Comparison of ENCODE assay signal across 23 cellular contexts in genomic region chr11:124307093-124307492, GRCh38. TPM values are rescaled to one million over a fixed set of nuclear protein-coding genes. Genes with fewer than 3 reads are reported as not detected.
DNase-seq lines count a peak whose midpoint lies in the region; ATAC-seq, FAIRE-seq and TF ChIP-seq lines count a peak whose summit lies in the region.
"Had no signal": no experiment of that assay in that cellular context is flagged by ENCODE, and none has a peak within 500 bp of the region (broad histone marks: within the 10 kb centered on the region; RNA-seq: fewer than 3 reads in every experiment).

No MANE protein-coding gene starts in this region.

- H3K27ac ChIP-seq in liver (ENCODE audit: low read depth in 1 of 2, low read length in 2 of 2), result no peak overlapping the region
- no peak overlapping the region for H3K27ac ChIP-seq in HepG2 (ENCODE audit: extremely low read length, insufficient read depth, low read length)
- no peak overlapping the region for H3K27ac ChIP-seq in upper lobe of right lung
- H3K27ac ChIP-seq: 22Rv1, A549, C4-2B, GM23248 had no signal

- H3K4me3 ChIP-seq in liver (ENCODE audit: low read depth in 1 of 3, low read length in 3 of 3), result no peak overlapping the region
- no peak overlapping the region for H3K4me3 ChIP-seq in HepG2 (replicated peaks in 1 of 3; ENCODE audit: insufficient read depth in 1 of 3, low read depth in 2 of 3, low read length in 3 of 3)
- H3K4me3 ChIP-seq in mucosa of descending colon, result no peak overlapping the region
- H3K4me3 ChIP-seq in upper lobe of right lung, result no peak overlapping the region
- H3K4me3 ChIP-seq: A549, GM23248 had no signal

- H3K36me3 ChIP-seq in liver (ENCODE audit: control insufficient read depth in 4 of 4, insufficient read depth in 3 of 4, low read depth in 1 of 4, low read length in 3 of 4), result no peaks in the 10 kb centered on the region
- no peaks in the 10 kb centered on the region for H3K36me3 ChIP-seq in HepG2 (replicated peaks in 1 of 2; ENCODE audit: control insufficient read depth in 1 of 2, insufficient read depth in 2 of 2, low read length in 2 of 2)
- H3K36me3 ChIP-seq in mucosa of descending colon (ENCODE audit: low read depth), result no peaks in the 10 kb centered on the region
- no peaks in the 10 kb centered on the region for H3K36me3 ChIP-seq in upper lobe of right lung

- no peak for TF ChIP-seq POLR2A in HepG2 (IDR thresholded peaks at IDR 0.05; ENCODE audit: insufficient read depth in 1 of 2, low read depth in 2 of 2, low read length in 2 of 2)

- intact Hi-C loops in HepG2 (cut with micrococcal nuclease; ENCODE audit: unreplicated experiment), result no loop called here
- intact Hi-C loops in left colon (cut with DNase I, micrococcal nuclease), result no loop called here
- intact Hi-C loops in mucosa of descending colon (cut with DNase I, micrococcal nuclease), result no loop called here
- intact Hi-C loops in upper lobe of right lung (cut with DNase I), result no loop called here

- TF ChIP-seq EP300 in HepG2 (IDR thresholded peaks at IDR 0.05; ENCODE audit: low read depth in 2 of 2, low read length in 2 of 2), result no peak
- no peak for TF ChIP-seq EP300 in HepG2 (CRISPR knock-in tag; IDR thresholded peaks at IDR 0.05; ENCODE audit: borderline replicate concordance)

- no peaks in the 10 kb centered on the region for H3K79me2 ChIP-seq in HepG2 (ENCODE audit: insufficient read depth, low read length)

- H3K9me3 ChIP-seq in liver (ENCODE audit: control insufficient read depth in 4 of 4, low read length in 3 of 4), result no peaks in the 10 kb centered on the region
- H3K9me3 ChIP-seq in HepG2 (ENCODE audit: low read length), result no peaks in the 10 kb centered on the region
- no peaks in the 10 kb centered on the region for H3K9me3 ChIP-seq in mucosa of descending colon
- no peaks in the 10 kb centered on the region for H3K9me3 ChIP-seq in upper lobe of right lung
- H3K9me3 ChIP-seq: A549, Caco-2 had no signal

- H3K4me1 ChIP-seq in liver (ENCODE audit: control insufficient read depth in 4 of 4, insufficient read depth in 4 of 4, low read length in 3 of 4), result peaks cover 0 to 12% (median 4%) of the 10 kb centered on the region in 4 donors
- H3K4me1 ChIP-seq in HepG2 (ENCODE audit: insufficient read depth, low read length), result no peaks in the 10 kb centered on the region
- H3K4me1 ChIP-seq in mucosa of descending colon (ENCODE audit: low read depth), result no peaks in the 10 kb centered on the region
- no peaks in the 10 kb centered on the region for H3K4me1 ChIP-seq in upper lobe of right lung
- H3K4me1 ChIP-seq: A549, Caco-2 had no signal

- no peak for FAIRE-seq in HepG2 (lab: Jason Lieb, UNC)
- FAIRE-seq: A549, D721Med, GM12892, GM18507, HTR-8/SVneo had no signal

- no peaks in the 10 kb centered on the region for H3K27me3 ChIP-seq in liver (ENCODE audit: control insufficient read depth in 4 of 4, insufficient read depth in 4 of 4, low read length in 3 of 4)
- no peaks in the 10 kb centered on the region for H3K27me3 ChIP-seq in HepG2 (ENCODE audit: control insufficient read depth in 1 of 2, insufficient read depth in 2 of 2, low read length in 2 of 2)
- no peaks in the 10 kb centered on the region for H3K27me3 ChIP-seq in upper lobe of right lung

- TF ChIP-seq RAD21 in liver (IDR thresholded peaks at IDR 0.05) (no peak), HepG2 (CRISPR knock-in tag; IDR thresholded peaks at IDR 0.05) (no peak)

- CTCF ChIA-PET in HepG2 (lab: Yijun Ruan, JAX; ENCODE audit: low intra/inter-chr PET ratio, low total read pairs), result no interaction called here

- in situ Hi-C loops in HepG2 (cut with HindIII; ENCODE audit: extremely low pct_ligation_motif_present, low pct_unique_long_range_greater_than_20kb), result no loop called here

- no peak overlapping the region for H3K4me2 ChIP-seq in HepG2 (ENCODE audit: low read depth, low read length)
- H3K4me2 ChIP-seq: A549 had no signal

- H3K9ac ChIP-seq in liver (ENCODE audit: low read depth in 1 of 2, low read length in 2 of 2), result no peak overlapping the region
- no peak overlapping the region for H3K9ac ChIP-seq in HepG2 (ENCODE audit: insufficient read depth, low read depth, low read length)
- H3K9ac ChIP-seq: GM23248 had no signal

- no TSS peak for BruUV-seq in HepG2 (replicated peaks; lab: Mats Ljungman, UMichigan)

- POLR2A ChIA-PET in HepG2 (lab: Yijun Ruan, JAX), result no interaction called here

- DNase-seq in HepG2 (ENCODE audit: low spot score) (no peak), left colon (no peak), mucosa of descending colon (no peak), midbrain (lab: John Stamatoyannopoulos, UW) (no peak), upper lobe of right lung (no peak), RPMI8226 (no peak)
- DNase-seq: AML-193; Caco-2; CD4-positive, alpha-beta T cell; DMS79; GDM1; GM23248; H7 had no signal

- TF ChIP-seq CTCF in liver (IDR thresholded peaks at IDR 0.05; ENCODE audit: low read depth, low read length, missing input control) (no peak), HepG2 (CRISPR knock-in tag; IDR thresholded peaks at IDR 0.05) (no peak), mucosa of descending colon (IDR thresholded peaks at IDR 0.05) (no peak), upper lobe of right lung (IDR thresholded peaks at IDR 0.05) (no peak)

- no peaks in the 10 kb centered on the region for H4K20me1 ChIP-seq in HepG2 (ENCODE audit: insufficient read depth, low read length)

- ATAC-seq in HepG2 (no peak), left colon (peak; percentile 26), mucosa of descending colon (peak; percentile 34), upper lobe of right lung (no peak)
- ATAC-seq: A549 had no signal

- H2AFZ ChIP-seq in HepG2 (ENCODE audit: low read length), result no peak overlapping the region
- H2AFZ ChIP-seq: GM23248 had no signal

RNA-seq across cellular contexts. Expression of gene OR8D1, which starts 6.7 kb away (rescaled TPM):
- total RNA-seq in liver, result not detected
- polyA plus RNA-seq in liver, result not detected
- total RNA-seq in HepG2 (2016; rRNA removed; fragmentation: Illumina TruSeq; extraction: Trizol), result not detected in 2 replicates
- total RNA-seq in HepG2 (2016; cell fraction: cytosol; rRNA removed; fragmentation: Illumina TruSeq; extraction: Trizol; ENCODE audit: low read depth), result not detected in 2 replicates
- total RNA-seq in HepG2 (2016; cell fraction: insoluble cytoplasmic fraction; rRNA removed; fragmentation: Illumina TruSeq; extraction: Trizol), result not detected in 2 replicates
- not detected in 2 replicates for total RNA-seq in HepG2 (2016; cell fraction: membrane; rRNA removed; fragmentation: Illumina TruSeq; extraction: Trizol)
- total RNA-seq in HepG2 (2016; cell fraction: nucleus; rRNA removed; fragmentation: Illumina TruSeq; extraction: Trizol), result not detected in 2 replicates
- polyA plus RNA-seq in HepG2 (2011; rRNA removed), result not detected in 2 replicates
- not detected in 2 replicates for polyA plus RNA-seq in HepG2 (2011; cell fraction: cytosol; rRNA removed)
- polyA plus RNA-seq in HepG2 (2011; cell fraction: nucleus; rRNA removed), result not detected in 2 replicates
- not detected in 2 replicates for polyA plus RNA-seq in HepG2 (2012)
- not detected in 2 replicates for polyA plus RNA-seq in HepG2 (2016; cell fraction: cytosol; fragmentation: Illumina TruSeq; extraction: Trizol; ENCODE audit: low read depth)
- not detected in 2 replicates for polyA plus RNA-seq in HepG2 (2016; cell fraction: insoluble cytoplasmic fraction; fragmentation: Illumina TruSeq; extraction: Trizol; ENCODE audit: low read depth)
- not detected in 2 replicates for polyA plus RNA-seq in HepG2 (2016; cell fraction: membrane; fragmentation: Illumina TruSeq; extraction: Trizol; ENCODE audit: low read depth)
- polyA plus RNA-seq in HepG2 (2016; cell fraction: nucleus; fragmentation: Illumina TruSeq; extraction: Trizol; ENCODE audit: insufficient read depth, low read depth), result not detected in 2 replicates
- 1.2 TPM in 1 of 2 replicates, not detected in the other for polyA minus RNA-seq in HepG2 (2011; rRNA and poly(A)+ RNA removed; ENCODE audit: low replicate concordance)
- not detected in 2 replicates for polyA minus RNA-seq in HepG2 (2011; cell fraction: cytosol; rRNA and poly(A)+ RNA removed)
- not detected in 2 replicates for polyA minus RNA-seq in HepG2 (2011; cell fraction: nucleus; rRNA and poly(A)+ RNA removed)
- total RNA-seq in left colon, result not detected
- total RNA-seq in mucosa of descending colon, result under 1 TPM in 1 of 3 donors, not detected in 2; 0.29 TPM
- total RNA-seq in upper lobe of right lung, result not detected
- total RNA-seq: Caco-2; CD4-positive, alpha-beta T cell; Daoy; GM23248; H7 had no signal
- polyA plus RNA-seq: A549, BJ, GM23248 had no signal

RNA-seq across cellular contexts. Expression of gene OR8D2, which starts 12.9 kb away (rescaled TPM):
- total RNA-seq in liver, result not detected
- polyA plus RNA-seq in liver, result not detected
- not detected in 2 replicates for total RNA-seq in HepG2 (2016; rRNA removed; fragmentation: Illumina TruSeq; extraction: Trizol)
- not detected in 2 replicates for total RNA-seq in HepG2 (2016; cell fraction: cytosol; rRNA removed; fragmentation: Illumina TruSeq; extraction: Trizol; ENCODE audit: low read depth)
- total RNA-seq in HepG2 (2016; cell fraction: insoluble cytoplasmic fraction; rRNA removed; fragmentation: Illumina TruSeq; extraction: Trizol), result not detected in 2 replicates
- not detected in 2 replicates for total RNA-seq in HepG2 (2016; cell fraction: membrane; rRNA removed; fragmentation: Illumina TruSeq; extraction: Trizol)
- not detected in 2 replicates for total RNA-seq in HepG2 (2016; cell fraction: nucleus; rRNA removed; fragmentation: Illumina TruSeq; extraction: Trizol)
- not detected in 2 replicates for polyA plus RNA-seq in HepG2 (2011; rRNA removed)
- polyA plus RNA-seq in HepG2 (2011; cell fraction: cytosol; rRNA removed), result not detected in 2 replicates
- not detected in 2 replicates for polyA plus RNA-seq in HepG2 (2011; cell fraction: nucleus; rRNA removed)
- not detected in 2 replicates for polyA plus RNA-seq in HepG2 (2012)
- polyA plus RNA-seq in HepG2 (2016; cell fraction: cytosol; fragmentation: Illumina TruSeq; extraction: Trizol; ENCODE audit: low read depth), result not detected in 2 replicates
- polyA plus RNA-seq in HepG2 (2016; cell fraction: insoluble cytoplasmic fraction; fragmentation: Illumina TruSeq; extraction: Trizol; ENCODE audit: low read depth), result not detected in 2 replicates
- polyA plus RNA-seq in HepG2 (2016; cell fraction: membrane; fragmentation: Illumina TruSeq; extraction: Trizol; ENCODE audit: low read depth), result not detected in 2 replicates
- polyA plus RNA-seq in HepG2 (2016; cell fraction: nucleus; fragmentation: Illumina TruSeq; extraction: Trizol; ENCODE audit: insufficient read depth, low read depth), result not detected in 2 replicates
- not detected in 2 replicates for polyA minus RNA-seq in HepG2 (2011; rRNA and poly(A)+ RNA removed; ENCODE audit: low replicate concordance)
- polyA minus RNA-seq in HepG2 (2011; cell fraction: cytosol; rRNA and poly(A)+ RNA removed), result not detected in 2 replicates
- not detected in 2 replicates for polyA minus RNA-seq in HepG2 (2011; cell fraction: nucleus; rRNA and poly(A)+ RNA removed)
- not detected for total RNA-seq in left colon
- not detected for total RNA-seq in mucosa of descending colon
- not detected for total RNA-seq in upper lobe of right lung
- total RNA-seq: Caco-2; CD4-positive, alpha-beta T cell; Daoy; GM23248; H7 had no signal
- polyA plus RNA-seq: A549, BJ, GM23248 had no signal

RNA-seq across cellular contexts. Expression of gene OR8G5, which starts 50.9 kb away (rescaled TPM):
- total RNA-seq in liver (not detected), HepG2 (2016; rRNA removed; fragmentation: Illumina TruSeq; extraction: Trizol) (not detected in 2 replicates), left colon (not detected), mucosa of descending colon (not detected), upper lobe of right lung (0.58 TPM)
- polyA plus RNA-seq in liver (not detected), HepG2 (2011; rRNA removed) (not detected in 2 replicates)
- not detected in 2 replicates for total RNA-seq in HepG2 (2016; cell fraction: cytosol; rRNA removed; fragmentation: Illumina TruSeq; extraction: Trizol; ENCODE audit: low read depth)
- not detected in 2 replicates for total RNA-seq in HepG2 (2016; cell fraction: insoluble cytoplasmic fraction; rRNA removed; fragmentation: Illumina TruSeq; extraction: Trizol)
- total RNA-seq in HepG2 (2016; cell fraction: membrane; rRNA removed; fragmentation: Illumina TruSeq; extraction: Trizol), result not detected in 2 replicates
- not detected in 2 replicates for total RNA-seq in HepG2 (2016; cell fraction: nucleus; rRNA removed; fragmentation: Illumina TruSeq; extraction: Trizol)
- not detected in 2 replicates for polyA plus RNA-seq in HepG2 (2011; cell fraction: cytosol; rRNA removed)
- polyA plus RNA-seq in HepG2 (2011; cell fraction: nucleus; rRNA removed), result not detected in 2 replicates
- not detected in 2 replicates for polyA plus RNA-seq in HepG2 (2012)
- not detected in 2 replicates for polyA plus RNA-seq in HepG2 (2016; cell fraction: cytosol; fragmentation: Illumina TruSeq; extraction: Trizol; ENCODE audit: low read depth)
- not detected in 2 replicates for polyA plus RNA-seq in HepG2 (2016; cell fraction: insoluble cytoplasmic fraction; fragmentation: Illumina TruSeq; extraction: Trizol; ENCODE audit: low read depth)
- polyA plus RNA-seq in HepG2 (2016; cell fraction: membrane; fragmentation: Illumina TruSeq; extraction: Trizol; ENCODE audit: low read depth), result not detected in 2 replicates
- polyA plus RNA-seq in HepG2 (2016; cell fraction: nucleus; fragmentation: Illumina TruSeq; extraction: Trizol; ENCODE audit: insufficient read depth, low read depth), result not detected in 2 replicates
- not detected in 2 replicates for polyA minus RNA-seq in HepG2 (2011; rRNA and poly(A)+ RNA removed; ENCODE audit: low replicate concordance)
- not detected in 2 replicates for polyA minus RNA-seq in HepG2 (2011; cell fraction: cytosol; rRNA and poly(A)+ RNA removed)
- not detected in 2 replicates for polyA minus RNA-seq in HepG2 (2011; cell fraction: nucleus; rRNA and poly(A)+ RNA removed)
- total RNA-seq: Caco-2; CD4-positive, alpha-beta T cell; Daoy; GM23248; H7 had no signal
- polyA plus RNA-seq: A549, BJ, GM23248 had no signal

Comparison
In these comparisons a context has a peak if more than half of its experiments do, and no peak if none do; other contexts are left out.
1. ATAC-seq: peak in left colon (single experiment) and mucosa of descending colon (single experiment); none in HepG2 (single experiment) and upper lobe of right lung (single experiment).